Comparison of ENCODE assay signal across 20 cellular contexts in the genomic region with DNA sequence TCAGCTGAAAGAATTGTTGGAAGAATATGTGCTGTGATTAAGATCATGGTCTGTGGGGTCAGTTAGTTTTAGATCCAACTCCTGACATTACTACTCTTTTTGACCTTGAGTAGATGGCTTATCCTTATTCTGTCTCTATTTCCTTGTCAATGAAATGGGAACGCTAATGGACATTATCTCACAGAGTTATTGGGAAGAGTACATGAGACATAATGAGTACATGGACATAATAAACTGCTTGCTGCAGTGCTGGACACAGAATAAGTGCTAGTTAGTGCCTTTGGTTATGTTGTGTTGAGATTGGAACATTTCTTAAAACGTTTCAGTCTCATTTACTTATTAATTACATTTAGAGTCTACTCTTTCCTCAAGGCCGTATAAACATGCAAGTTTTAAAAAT. TPM values are rescaled to one million over a fixed set of nuclear protein-coding genes. Genes with fewer than 3 reads are reported as not detected.
DNase-seq lines count a peak whose midpoint lies in the region; ATAC-seq, FAIRE-seq and TF ChIP-seq lines count a peak whose summit lies in the region.
"Had no signal": no experiment of that assay in that cellular context is flagged by ENCODE, and none has a peak within 500 bp of the region (broad histone marks: within the 10 kb centered on the region; RNA-seq: fewer than 3 reads in every experiment).

No MANE protein-coding gene starts in this region.

- no peak overlapping the region for H3K27ac ChIP-seq in CD8-positive, alpha-beta T cell (ENCODE audit: low read depth, low read length)
- H3K27ac ChIP-seq in psoas muscle = peak overlapping the region; percentile 31

- WGBS in psoas muscle, 3 donors = 48 to 64% (median 55%) methylated on average over 3 of the region's 3 CpGs

- H3K27me3 Mint-ChIP-seq in activated naive CD8-positive, alpha-beta T cell = no peaks in the 10 kb centered on the region
- H3K27me3 Mint-ChIP-seq in activated naive CD8-positive, alpha-beta T cell treated with anti-CD3 and anti-CD28 coated beads, Interleukin-2, amount 50 U/mL, for 24 hours = no peaks in the 10 kb centered on the region
- H3K27me3 Mint-ChIP-seq in CD8-positive, alpha-beta T cell (ENCODE audit: low read depth) = no peaks in the 10 kb centered on the region
- H3K27me3 Mint-ChIP-seq: CD4-positive, alpha-beta memory T cell had no signal

- CTCF ChIA-PET in CD8-positive, alpha-beta T cell (lab: Charles Lee) = interaction anchor here (1.3 kb wide), 2 partner anchors 43 to 290 kb away, joined by 3 read pairs; a partner anchor contains a TSS

- no peak for DNase-seq in activated naive CD8-positive, alpha-beta T cell treated with anti-CD3 and anti-CD28 coated beads, Interleukin-2, amount 50 U/mL, for 24 hours
- DNase-seq in CD8-positive, alpha-beta T cell = no peak
- DNase-seq in H54 (ENCODE audit: insufficient read length, low spot score) (no peak), psoas muscle (no peak), GM19238 (ENCODE audit: insufficient read length, low spot score) (no peak)
- DNase-seq: C1 segment of cervical spinal cord; CD4-positive, alpha-beta memory T cell; DMS 273 treated with DMSO at 0.1 percent for 48 hours; DMS79; EL; GDM1; H7; HCEC 1CT had no signal

- peak; percentile 84 for FAIRE-seq in H54 (lab: Jason Lieb, UNC)
- FAIRE-seq: D721Med, GM12878 had no signal

- no peaks in the 10 kb centered on the region for H3K27me3 ChIP-seq in CD8-positive, alpha-beta T cell (ENCODE audit: insufficient read depth, low read length)
- no peaks in the 10 kb centered on the region for H3K27me3 ChIP-seq in psoas muscle (ENCODE audit: insufficient read depth in 3 of 3, low read length in 2 of 3)

- TF ChIP-seq CTCF in CD8-positive, alpha-beta T cell (IDR thresholded peaks at IDR 0.05) = no peak
- TF ChIP-seq CTCF in psoas muscle (IDR thresholded peaks at IDR 0.05) = no peak

- no peak overlapping the region for H3K4me3 Mint-ChIP-seq in activated naive CD8-positive, alpha-beta T cell
- no peak overlapping the region for H3K4me3 Mint-ChIP-seq in activated naive CD8-positive, alpha-beta T cell treated with anti-CD3 and anti-CD28 coated beads, Interleukin-2, amount 50 U/mL, for 24 hours
- no peak overlapping the region for H3K4me3 Mint-ChIP-seq in CD8-positive, alpha-beta T cell
- H3K4me3 Mint-ChIP-seq: CD4-positive, alpha-beta memory T cell; GM23338 had no signal

- no peaks in the 10 kb centered on the region for H3K9me3 ChIP-seq in CD8-positive, alpha-beta T cell (ENCODE audit: low read length)
- no peaks in the 10 kb centered on the region for H3K9me3 ChIP-seq in psoas muscle

- intact Hi-C loops in CD8-positive, alpha-beta T cell (cut with DNase I, micrococcal nuclease) = no loop called here
- intact Hi-C loops in psoas muscle (cut with DNase I) = no loop called here

- no peaks in the 10 kb centered on the region for H3K9me3 Mint-ChIP-seq in activated naive CD8-positive, alpha-beta T cell (ENCODE audit: low read depth)
- no peaks in the 10 kb centered on the region for H3K9me3 Mint-ChIP-seq in activated naive CD8-positive, alpha-beta T cell treated with anti-CD3 and anti-CD28 coated beads, Interleukin-2, amount 50 U/mL, for 24 hours
- H3K9me3 Mint-ChIP-seq in CD8-positive, alpha-beta T cell = no peaks in the 10 kb centered on the region
- H3K9me3 Mint-ChIP-seq: CD4-positive, alpha-beta memory T cell; GM23338 had no signal

- peaks cover 2% of the 10 kb centered on the region for H3K36me3 Mint-ChIP-seq in activated naive CD8-positive, alpha-beta T cell
- H3K36me3 Mint-ChIP-seq in activated naive CD8-positive, alpha-beta T cell treated with anti-CD3 and anti-CD28 coated beads, Interleukin-2, amount 50 U/mL, for 24 hours (ENCODE audit: low read depth) = peaks cover 5% of the 10 kb centered on the region
- peaks cover 22% of the 10 kb centered on the region for H3K36me3 Mint-ChIP-seq in CD8-positive, alpha-beta T cell

- no peak for ATAC-seq in activated naive CD8-positive, alpha-beta T cell treated with anti-CD3 and anti-CD28 coated beads, Interleukin-2, amount 50 U/mL, for 24 hours
- ATAC-seq in CD8-positive, alpha-beta T cell = no peak
- ATAC-seq in psoas muscle = no peak
- ATAC-seq: GM12878, GM23338 had no signal

- H3K4me1 Mint-ChIP-seq in activated naive CD8-positive, alpha-beta T cell (ENCODE audit: low read depth) = peaks cover 52% of the 10 kb centered on the region
- H3K4me1 Mint-ChIP-seq in activated naive CD8-positive, alpha-beta T cell treated with anti-CD3 and anti-CD28 coated beads, Interleukin-2, amount 50 U/mL, for 24 hours = peaks cover 33% of the 10 kb centered on the region
- H3K4me1 Mint-ChIP-seq in CD8-positive, alpha-beta T cell (ENCODE audit: low read depth) = peaks cover 42% of the 10 kb centered on the region
- H3K4me1 Mint-ChIP-seq: GM23338 had no signal

- no peak overlapping the region for H3K4me3 ChIP-seq in CD8-positive, alpha-beta T cell (ENCODE audit: low read depth, low read length)
- no peak overlapping the region for H3K4me3 ChIP-seq in psoas muscle
- H3K4me3 ChIP-seq: GM12878, GM23338 had no signal

- peak overlapping the region; percentile 4 for H3K27ac Mint-ChIP-seq in activated naive CD8-positive, alpha-beta T cell
- H3K27ac Mint-ChIP-seq in activated naive CD8-positive, alpha-beta T cell treated with anti-CD3 and anti-CD28 coated beads, Interleukin-2, amount 50 U/mL, for 24 hours = no peak overlapping the region
- H3K27ac Mint-ChIP-seq in CD8-positive, alpha-beta T cell = peak overlapping the region; percentile 47
- H3K27ac Mint-ChIP-seq: GM23338 had no signal

- POLR2A ChIA-PET in CD8-positive, alpha-beta T cell (lab: Charles Lee) = interaction anchor here (1.1 kb wide), 1 partner anchor 42 kb away, joined by 3 read pairs; no protein-coding TSS in a partner anchor

- no peaks in the 10 kb centered on the region for H3K36me3 ChIP-seq in CD8-positive, alpha-beta T cell (ENCODE audit: insufficient read depth, low read length)
- H3K36me3 ChIP-seq in psoas muscle (ENCODE audit: insufficient read depth in 1 of 2, low read depth in 1 of 2) = peaks cover 0 to 6% of the 10 kb centered on the region in 2 donors

- no peak for TF ChIP-seq POLR2A in H54 (IDR thresholded peaks at IDR 0.05; ENCODE audit: low read depth, low read length)

- H3K4me1 ChIP-seq in CD8-positive, alpha-beta T cell (ENCODE audit: insufficient read depth, low read length) = peaks cover 4% of the 10 kb centered on the region
- H3K4me1 ChIP-seq in psoas muscle = peaks cover 54% of the 10 kb centered on the region

RNA-seq across cellular contexts. Expression of a gene that starts 42.6 kb away (rescaled TPM):
- total RNA-seq in CD8-positive, alpha-beta T cell = 10 to 100 TPM; 34.5 to 34.9 TPM
- 10 to 100 TPM; 23.9 to 32.8 (median 31.4) TPM for total RNA-seq in psoas muscle
- polyA plus RNA-seq in psoas muscle = 10 to 100 TPM; 11.8 to 42.0 (median 25.3) TPM

RNA-seq across cellular contexts. Expression of a gene that starts 45.8 kb away (rescaled TPM):
- not detected for total RNA-seq in CD8-positive, alpha-beta T cell
- under 1 TPM in 1 of 4 donors, not detected in 3; 0.15 TPM for total RNA-seq in psoas muscle
- polyA plus RNA-seq in psoas muscle = under 1 TPM in 1 of 3 donors, not detected in 2; 0.04 TPM
- total RNA-seq: A172, A673 had no signal
- polyA plus RNA-seq: BJ; CD4-positive, alpha-beta memory T cell had no signal
